In the genomic region with DNA sequence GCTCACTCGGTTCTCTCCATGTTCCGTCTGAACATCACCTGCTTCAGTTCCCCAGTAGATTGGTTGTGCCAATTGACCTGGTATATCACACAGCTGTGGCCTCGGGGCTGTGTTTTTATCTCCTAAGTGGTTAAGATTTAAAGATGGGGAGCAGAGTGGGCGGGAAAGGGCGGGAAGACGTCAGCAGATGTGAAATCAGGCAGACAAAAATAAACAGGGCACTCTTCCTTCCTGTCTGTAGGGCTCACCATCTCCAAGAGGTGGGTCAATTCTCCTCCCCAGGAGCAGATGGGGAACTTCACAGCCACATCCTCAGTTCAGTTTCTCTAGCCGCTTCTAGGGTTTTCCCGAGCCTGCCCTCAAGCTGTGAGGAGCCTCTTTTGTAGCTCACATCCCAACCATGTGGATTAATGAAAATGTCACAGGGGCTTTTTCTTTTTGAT, we compare ENCODE assay signal across 8 cellular contexts. TPM values are rescaled to one million over a fixed set of nuclear protein-coding genes. Genes with fewer than 3 reads are reported as not detected.
DNase-seq lines count a peak whose midpoint lies in the region; ATAC-seq, FAIRE-seq and TF ChIP-seq lines count a peak whose summit lies in the region.

No MANE protein-coding gene starts in this region.

- H3K4me1 ChIP-seq in IMR-90 (ENCODE audit: control insufficient read depth, insufficient read depth, low read length) (peaks cover 2% of the 10 kb centered on the region), GM23338 (ENCODE audit: insufficient read depth) (peaks cover 22% of the 10 kb centered on the region)

- intact Hi-C loops in IMR-90 (cut with micrococcal nuclease): no loop called here

- dilution Hi-C loops in IMR-90 (cut with HindIII; ENCODE audit: low sequenced_read_pairs, unreplicated experiment): no loop called here

- ATAC-seq in IMR-90 (ENCODE audit: low read depth): peak; percentile 37; the same call in 1 of the 2 replicates
- ATAC-seq in GM23338: no peak

- in situ Hi-C loops in IMR-90 (cut with MboI; ENCODE audit: low sequenced_read_pairs): no loop called here

- H3K27me3 Mint-ChIP-seq in activated naive CD8-positive, alpha-beta T cell treated with anti-CD3 and anti-CD28 coated beads for 36 hours: no peaks in the 10 kb centered on the region
- peaks cover 11% of the 10 kb centered on the region for H3K27me3 Mint-ChIP-seq in GM23338 (ENCODE audit: insufficient read depth, low read depth, poor library complexity)

- CTCF ChIA-PET in IMR-90 (lab: Yijun Ruan, JAX): interaction anchor here (1.1 kb wide), 1 partner anchor 58 kb away, joined by 3 read pairs; no protein-coding TSS in a partner anchor

- 60% methylated on average over 1 of the region's 8 CpGs; no CpG with 5 or more reads in 1 of the 2 experiments for WGBS in IMR-90 (ENCODE audit: extremely low coverage in 2 of 2, insufficient read length in 1 of 2), 2 experiments

- H3K9me3 Mint-ChIP-seq in activated naive CD8-positive, alpha-beta T cell treated with anti-CD3 and anti-CD28 coated beads for 36 hours: no peaks in the 10 kb centered on the region
- H3K9me3 Mint-ChIP-seq in GM23338: peaks cover 14% of the 10 kb centered on the region

- no peak overlapping the region for H4K5ac ChIP-seq in IMR-90 (ENCODE audit: low read depth, low read length)

- H3K27me3 ChIP-seq in IMR-90 (ENCODE audit: control insufficient read depth, insufficient read depth, low read length) (no peaks in the 10 kb centered on the region), GM23338 (ENCODE audit: insufficient read depth) (no peaks in the 10 kb centered on the region)

- FAIRE-seq in urothelium cell line (lab: Jason Lieb, UNC): no peak

- H3K4ac ChIP-seq in IMR-90 (ENCODE audit: low read depth, low read length): 0 out of 2 replicates have a peak overlapping the region, but pooled peaks have one; percentile 10

- H2AK5ac ChIP-seq in IMR-90 (ENCODE audit: low read depth, low read length): no peak overlapping the region

- H3K36me3 ChIP-seq in IMR-90 (ENCODE audit: control insufficient read depth, insufficient read depth, low read length) (no peaks in the 10 kb centered on the region), GM23338 (ENCODE audit: insufficient read depth) (no peaks in the 10 kb centered on the region)

- POLR2A ChIA-PET in IMR-90 (lab: Charles Lee; ENCODE audit: unreplicated experiment): no interaction called here

- H3K4me1 Mint-ChIP-seq in activated naive CD8-positive, alpha-beta T cell treated with anti-CD3 and anti-CD28 coated beads for 36 hours: peaks cover 27% of the 10 kb centered on the region
- H3K4me1 Mint-ChIP-seq in GM23338: peaks cover 28% of the 10 kb centered on the region

- TF ChIP-seq POLR2A in IMR-90 (IDR thresholded peaks at IDR 0.05; ENCODE audit: low read depth, low read length): no peak

- no peak overlapping the region for H3K56ac ChIP-seq in IMR-90 (ENCODE audit: extremely low read depth, insufficient read depth, low read length)

- peak overlapping the region; percentile 26 for H3K4me3 Mint-ChIP-seq in activated naive CD8-positive, alpha-beta T cell treated with anti-CD3 and anti-CD28 coated beads for 36 hours
- H3K4me3 Mint-ChIP-seq in GM23338: no peak overlapping the region

- TF ChIP-seq CTCF in IMR-90 (conservative IDR thresholded peaks at IDR 0.05; ENCODE audit: low read depth, low read length) (no peak), GM23338 (conservative IDR thresholded peaks at IDR 0.05; ENCODE audit: low read depth in 2 of 2) (no peak)

- no peaks in the 10 kb centered on the region for H3K79me1 ChIP-seq in IMR-90 (ENCODE audit: low read depth in 1 of 2, low read length in 2 of 2)

- H3K9me3 ChIP-seq in IMR-90 (ENCODE audit: control insufficient read depth, insufficient read depth, low read length): no peaks in the 10 kb centered on the region

- no TSS peak for BruUV-seq in IMR-90 (replicated peaks; lab: Mats Ljungman, UMichigan)

- DNase-seq in stimulated activated CD4-positive, alpha-beta T cell treated with anti-CD3 and anti-CD28 coated beads, Interleukin-15, amount 100 ng/mL, for 24 hours: peak; percentile 52
- DNase-seq in stimulated activated CD4-positive, alpha-beta T cell treated with anti-CD3 and anti-CD28 coated beads, Interleukin-12 subunit alpha, Interleukin-12 subunit beta, amount 100 ng/mL, for 4 hours: no peak
- DNase-seq in IMR-90: peak; percentile 69
- peak; percentile 52 for DNase-seq in activated naive CD8-positive, alpha-beta T cell treated with anti-CD3 and anti-CD28 coated beads for 36 hours
- peak in 16 of 49 donors; percentile 12 to 47 (median 28) for DNase-seq in substantia nigra (lab: John Stamatoyannopoulos, UW)
- no peak for DNase-seq in COLO668 (lab: John Stamatoyannopoulos, UW; ENCODE audit: unreplicated experiment)
- no peak for DNase-seq in GM23338 (ENCODE audit: low spot score)
- DNase-seq in urothelium cell line (ENCODE audit: low spot score): no peak

- no peak overlapping the region for H2AK9ac ChIP-seq in IMR-90 (replicated peaks; ENCODE audit: low read depth, low read length, poor library complexity)

- no peak overlapping the region; the same call in 1 of the 2 replicates for H2BK20ac ChIP-seq in IMR-90 (ENCODE audit: low read depth, low read length)

- H3K9me2 ChIP-seq in GM23338 (ENCODE audit: insufficient read depth): peaks cover 8% of the 10 kb centered on the region; the same call in 1 of the 2 replicates

- H3K18ac ChIP-seq in IMR-90 (ENCODE audit: low read depth, low read length): no peak overlapping the region

- H3K4me2 ChIP-seq in IMR-90 (ENCODE audit: low read depth, low read length) (no peak overlapping the region), GM23338 (no peak overlapping the region)

- H4K8ac ChIP-seq in IMR-90 (ENCODE audit: low read depth in 2 of 2, low read length in 2 of 2): no peak overlapping the region; a peak in 1 of 4 replicates

- H2AFZ ChIP-seq in IMR-90 (replicated peaks; ENCODE audit: low read length, poor library complexity) (peak overlapping the region; percentile 8), GM23338 (no peak overlapping the region)

- H2BK15ac ChIP-seq in IMR-90 (ENCODE audit: low read depth, low read length): no peak overlapping the region

- H3K79me2 ChIP-seq in GM23338 (replicated peaks; ENCODE audit: insufficient read depth): no peaks in the 10 kb centered on the region

- no peak for TF ChIP-seq RAD21 in IMR-90 (IDR thresholded peaks at IDR 0.05; ENCODE audit: low read length)

- H4K91ac ChIP-seq in IMR-90 (ENCODE audit: insufficient read depth, low read depth, low read length): no peak overlapping the region

- no peak overlapping the region for H3K4me3 ChIP-seq in IMR-90 (ENCODE audit: insufficient read depth, low read depth, low read length)
- no peak overlapping the region for H3K4me3 ChIP-seq in GM23338

- H3K23ac ChIP-seq in IMR-90 (ENCODE audit: low read depth, low read length): no peak overlapping the region

- peak overlapping the region; percentile 87 for H3K27ac Mint-ChIP-seq in activated naive CD8-positive, alpha-beta T cell treated with anti-CD3 and anti-CD28 coated beads for 36 hours
- H3K27ac Mint-ChIP-seq in GM23338: no peak overlapping the region

- no peak overlapping the region for H2BK120ac ChIP-seq in IMR-90 (ENCODE audit: low read depth, low read length)

- no peak overlapping the region for H3K27ac ChIP-seq in IMR-90 (ENCODE audit: insufficient read depth, low read length)
- H3K27ac ChIP-seq in substantia nigra (ENCODE audit: low read depth, low read length, poor library complexity, severe bottlenecking): peak overlapping the region; percentile 1
- H3K27ac ChIP-seq in GM23338 (ENCODE audit: low read depth): no peak overlapping the region

- H3K9me1 ChIP-seq in IMR-90 (ENCODE audit: insufficient read depth, low read length): no peaks in the 10 kb centered on the region; the same call in 1 of the 2 replicates

- H3K14ac ChIP-seq in IMR-90 (replicated peaks; ENCODE audit: low read depth, low read length): no peak overlapping the region

- H4K20me1 ChIP-seq in IMR-90 (ENCODE audit: insufficient read depth, low read length) (no peaks in the 10 kb centered on the region), GM23338 (replicated peaks; ENCODE audit: insufficient read depth) (no peaks in the 10 kb centered on the region)

- H2BK5ac ChIP-seq in IMR-90 (ENCODE audit: low read depth, low read length, poor library complexity, severe bottlenecking): no peak overlapping the region

- peaks cover 2% of the 10 kb centered on the region for H3K36me3 Mint-ChIP-seq in activated naive CD8-positive, alpha-beta T cell treated with anti-CD3 and anti-CD28 coated beads for 36 hours
- H3K36me3 Mint-ChIP-seq in GM23338 (ENCODE audit: low read depth): peaks cover 23% of the 10 kb centered on the region

- no peak overlapping the region for H3K9ac ChIP-seq in IMR-90 (ENCODE audit: low read depth, low read length)

- peaks cover 5% of the 10 kb centered on the region; the same call in 1 of the 2 replicates for H3F3A ChIP-seq in GM23338 (replicated peaks; ENCODE audit: low read depth)

TF ChIP-seq in IMR-90, 13 proteins besides CTCF, POLR2A, EP300 and RAD21 (continues in another document):
- TF ChIP-seq MAZ (IDR thresholded peaks at IDR 0.05; ENCODE audit: borderline replicate concordance, low read depth, low read length) (no peak), MXI1 (IDR thresholded peaks at IDR 0.05; ENCODE audit: borderline replicate concordance, low read depth, low read length) (no peak), CEBPB (IDR thresholded peaks at IDR 0.05; ENCODE audit: low read depth, low read length) (no peak), NFE2L2 (IDR thresholded peaks at IDR 0.05; ENCODE audit: low read depth, low read length) (no peak), FOS (IDR thresholded peaks at IDR 0.05; ENCODE audit: low read depth, low read length) (no peak), MAFK (IDR thresholded peaks at IDR 0.05; ENCODE audit: low read depth, low read length) (no peak), BHLHE40 (IDR thresholded peaks at IDR 0.05; ENCODE audit: low read depth, low read length) (no peak)

TF ChIP-seq in GM23338, 12 proteins besides CTCF, POLR2A, EP300 and RAD21:
- no peak for TF ChIP-seq NANOG (IDR thresholded peaks at IDR 0.05; ENCODE audit: borderline replicate concordance)

RNA-seq across cellular contexts. Expression of gene LIMD1, which starts 26.8 kb away (rescaled TPM):
- total RNA-seq in IMR-90 (2012; rRNA removed): 21.5 and 22.5 TPM in 2 replicates
- polyA plus RNA-seq in IMR-90 (2012; rRNA removed) (20.5 and 20.9 TPM in 2 replicates), GM23338 (2016; fragmentation: Nextera tagmentation; extraction: Ambion mirVana) (8.3 and 10.2 TPM in 2 replicates)
- 12.3 and 13.9 TPM in 2 replicates for polyA plus RNA-seq in IMR-90 (2012; cell fraction: cytosol; rRNA removed)
- polyA plus RNA-seq in IMR-90 (2012; cell fraction: nucleus; rRNA removed; ENCODE audit: low replicate concordance): 52.7 and 53.0 TPM in 2 replicates
- 10 to 100 TPM; 23.8 to 26.5 TPM for total RNA-seq in activated naive CD8-positive, alpha-beta T cell treated with anti-CD3 and anti-CD28 coated beads for 36 hours
- 21.8 and 31.5 TPM in 2 replicates for total RNA-seq in GM23338 (2014; rRNA removed; shearing (Covaris generic))

Comparison
In these comparisons a context has a peak if more than half of its experiments do, and no peak if none do; other contexts are left out.
1. DNase-seq: peak in stimulated activated CD4-positive, alpha-beta T cell treated with anti-CD3 and anti-CD28 coated beads, Interleukin-15, amount 100 ng/mL, for 24 hours (single experiment), IMR-90 (single experiment) and activated naive CD8-positive, alpha-beta T cell treated with anti-CD3 and anti-CD28 coated beads for 36 hours (single experiment); none in stimulated activated CD4-positive, alpha-beta T cell treated with anti-CD3 and anti-CD28 coated beads, Interleukin-12 subunit alpha, Interleukin-12 subunit beta, amount 100 ng/mL, for 4 hours (single experiment), COLO668 (single experiment), GM23338 (single experiment) and urothelium cell line (single experiment).